ENCODE assay signal across 1 cellular context in genomic region chr1:96596226-96596625, GRCh38.
TF ChIP-seq lines count a peak whose summit lies in the region.

No MANE protein-coding gene starts in this region.

TF ChIP-seq in H1, 55 proteins besides CTCF, POLR2A, EP300 and RAD21:
- 0 out of 2 replicates have a peak, but pooled peaks have one; percentile 53 for TF ChIP-seq ATF2 (IDR thresholded peaks at IDR 0.05; ENCODE audit: low read length)
- no peak for TF ChIP-seq BCL11A (IDR thresholded peaks at IDR 0.05; ENCODE audit: low read depth in 2 of 2, low read length in 2 of 2)
- TF ChIP-seq TEAD4 (IDR thresholded peaks at IDR 0.05; ENCODE audit: low read depth, low read length), result peak; percentile 45
- TF ChIP-seq CREB1 (IDR thresholded peaks at IDR 0.05), result 0 out of 2 replicates have a peak, but pooled peaks have one; percentile 14
